ENCODE assay signal across 21 cellular contexts in the genomic region with DNA sequence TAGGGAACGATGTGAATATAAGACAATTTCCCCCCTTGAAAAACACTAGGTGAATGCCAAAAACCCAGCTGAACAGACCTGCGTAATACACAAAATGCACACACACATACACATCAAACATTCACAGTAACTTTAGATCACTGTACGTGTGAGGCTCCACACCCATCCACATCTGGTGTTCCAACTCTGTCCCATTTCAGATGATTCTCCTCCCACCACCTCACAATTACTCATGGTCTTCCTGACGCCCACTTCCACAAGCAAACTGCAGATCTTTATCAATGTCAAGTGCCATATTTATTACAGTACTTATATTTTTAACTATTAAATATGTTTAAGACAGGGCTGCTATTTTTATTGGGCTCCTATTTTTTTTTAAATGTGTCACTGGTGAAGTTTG. TPM values are rescaled to one million over a fixed set of nuclear protein-coding genes. Genes with fewer than 3 reads are reported as not detected.
DNase-seq lines count a peak whose midpoint lies in the region; ATAC-seq, FAIRE-seq and TF ChIP-seq lines count a peak whose summit lies in the region.
"Had no signal": no experiment of that assay in that cellular context is flagged by ENCODE, and none has a peak within 500 bp of the region (broad histone marks: within the 10 kb centered on the region; RNA-seq: fewer than 3 reads in every experiment).

No MANE protein-coding gene starts in this region.

- H2AFZ ChIP-seq in K562 (ENCODE audit: low read depth, low read length) (no peak overlapping the region), GM23338 (no peak overlapping the region)

- no peaks in the 10 kb centered on the region for H3K27me3 ChIP-seq in BJ (ENCODE audit: control insufficient read depth, insufficient read depth, low read length)
- no peaks in the 10 kb centered on the region; a peak in 1 of 5 replicates for H3K27me3 ChIP-seq in K562 (ENCODE audit: control insufficient read depth in 2 of 2, insufficient read depth in 2 of 2, low read length in 2 of 2)
- no peaks in the 10 kb centered on the region for H3K27me3 ChIP-seq in GM23338 (ENCODE audit: insufficient read depth)
- H3K27me3 ChIP-seq in CD4-positive, alpha-beta memory T cell (ENCODE audit: insufficient read depth, low read length), result no peaks in the 10 kb centered on the region

- WGBS in K562 (ENCODE audit: insufficient coverage, low coverage, missing lambda C conversion rate), result 0% methylated on average over 4 of the region's 4 CpGs

- TF ChIP-seq EP300 in K562 (IDR thresholded peaks at IDR 0.05; ENCODE audit: low read length), result no peak

- TF ChIP-seq CTCF in BJ (IDR thresholded peaks at IDR 0.05; ENCODE audit: insufficient read depth, low read depth, low read length) (no peak), HEK293 (tag by site-specific recombination; IDR thresholded peaks at IDR 0.05) (no peak), K562 (IDR thresholded peaks at IDR 0.05 in 2 of 3, conservative IDR thresholded peaks at IDR 0.05 in 1 of 3; ENCODE audit: insufficient read depth in 2 of 3, low read depth in 1 of 3, low read length in 3 of 3) (no peak), GM23338 (conservative IDR thresholded peaks at IDR 0.05; ENCODE audit: low read depth in 2 of 2) (no peak)

- no peaks in the 10 kb centered on the region for H3F3A ChIP-seq in GM23338 (replicated peaks; ENCODE audit: low read depth)

- H3K4me1 ChIP-seq in HEK293 (ENCODE audit: control insufficient read depth, insufficient read depth, low read length) (no peaks in the 10 kb centered on the region), K562 (replicated peaks in 1 of 2; ENCODE audit: control insufficient read depth in 2 of 2, insufficient read depth in 2 of 2, low read length in 2 of 2) (no peaks in the 10 kb centered on the region), GM23338 (ENCODE audit: insufficient read depth) (no peaks in the 10 kb centered on the region)
- no peaks in the 10 kb centered on the region for H3K4me1 ChIP-seq in CD4-positive, alpha-beta memory T cell (ENCODE audit: insufficient read depth, low read length)

- TF ChIP-seq RAD21 in K562 (CRISPR knock-in tag; conservative IDR thresholded peaks at IDR 0.05 in 1 of 2, IDR thresholded peaks at IDR 0.05 in 1 of 2), result no peak

- BruUV-seq in K562 (replicated peaks; lab: Mats Ljungman, UMichigan), result no TSS peak

- H3K4me1 Mint-ChIP-seq in GM23338, result no peaks in the 10 kb centered on the region
- H3K4me1 Mint-ChIP-seq in CD4-positive, alpha-beta memory T cell, result no peaks in the 10 kb centered on the region
- H3K4me1 Mint-ChIP-seq: B cell had no signal

- H3K4me3 ChIP-seq in BJ (ENCODE audit: low read depth, low read length) (no peak overlapping the region), HEK293 (ENCODE audit: low read depth, low read length) (no peak overlapping the region), K562 (no peak overlapping the region), GM23338 (no peak overlapping the region)
- no peak overlapping the region for H3K4me3 ChIP-seq in CD4-positive, alpha-beta memory T cell (ENCODE audit: low read length in 2 of 2)

- H3K36me3 ChIP-seq in BJ (ENCODE audit: control insufficient read depth, insufficient read depth, low read length) (no peaks in the 10 kb centered on the region), HEK293 (ENCODE audit: control insufficient read depth in 2 of 2, insufficient read depth in 1 of 2, low read length in 2 of 2) (no peaks in the 10 kb centered on the region), K562 (ENCODE audit: control insufficient read depth, insufficient read depth, low read length) (no peaks in the 10 kb centered on the region), GM23338 (ENCODE audit: insufficient read depth) (no peaks in the 10 kb centered on the region)
- H3K36me3 ChIP-seq in CD4-positive, alpha-beta memory T cell (ENCODE audit: insufficient read depth, low read length), result no peaks in the 10 kb centered on the region

- FAIRE-seq in K562 (lab: Jason Lieb, UNC) (no peak), urothelium cell line (lab: Jason Lieb, UNC) (peak; percentile 50)
- FAIRE-seq: GM12891, GM19239 had no signal

- H3K9me3 ChIP-seq in HEK293 (ENCODE audit: control insufficient read depth, insufficient read depth, low read depth, low read length), result no peaks in the 10 kb centered on the region
- H3K9me3 ChIP-seq in K562 (replicated peaks; ENCODE audit: control insufficient read depth, insufficient read depth, low read depth, low read length), result no peaks in the 10 kb centered on the region
- H3K9me3 ChIP-seq in CD4-positive, alpha-beta memory T cell (ENCODE audit: control insufficient read depth in 1 of 2, low read length in 2 of 2), result no peaks in the 10 kb centered on the region

- intact Hi-C loops in K562 (cut with micrococcal nuclease), result no loop called here
- intact Hi-C loops in CD4-positive, alpha-beta memory T cell (cut with micrococcal nuclease), result no loop called here

- no peak overlapping the region for H3K9ac ChIP-seq in K562 (ENCODE audit: insufficient read depth in 1 of 2, low read depth in 2 of 2, low read length in 2 of 2)
- H3K9ac ChIP-seq: KMS-11 had no signal

- H3K36me3 Mint-ChIP-seq in GM23338 (ENCODE audit: low read depth), result no peaks in the 10 kb centered on the region; the same call in 2 of the 3 replicates
- H3K36me3 Mint-ChIP-seq in CD4-positive, alpha-beta memory T cell, result no peaks in the 10 kb centered on the region

- ATAC-seq in K562 (no peak), GM23338 (no peak)
- ATAC-seq: HCT116 had no signal

- CTCF ChIA-PET in BJ (lab: Yijun Ruan, JAX) (no interaction called here), HEK293 (lab: Yijun Ruan, JAX) (interaction anchor here (0.7 to 0.8 kb wide), 2 partner anchors 13 to 346 kb away, joined by 3 read pairs; no protein-coding TSS in a partner anchor), K562 (lab: Yijun Ruan, JAX; ENCODE audit: low intra/inter-chr PET ratio) (no interaction called here)
- CTCF ChIA-PET in CD4-positive, alpha-beta memory T cell (lab: Charles Lee; ENCODE audit: partially characterized antibody), result no interaction called here

- TF ChIP-seq POLR2A in K562 (conservative IDR thresholded peaks at IDR 0.05), result no peak

- H3K27ac ChIP-seq in HEK293 (ENCODE audit: extremely low read depth, low read depth, low read length), result no peak overlapping the region
- H3K27ac ChIP-seq in K562 (ENCODE audit: extremely low read depth, low read depth, low read length), result no peak overlapping the region
- H3K27ac ChIP-seq in GM23338 (ENCODE audit: low read depth), result no peak overlapping the region
- no peak overlapping the region for H3K27ac ChIP-seq in CD4-positive, alpha-beta memory T cell (ENCODE audit: low read depth, low read length)
- H3K27ac ChIP-seq: C4-2B, KMS-11 had no signal

- POLR2A ChIA-PET in BJ (lab: Charles Lee), result no interaction called here
- POLR2A ChIA-PET in HEK293 (lab: Yijun Ruan, JAX), result no interaction called here
- POLR2A ChIA-PET in K562 (lab: Yijun Ruan, JAX), result no interaction called here
- POLR2A ChIA-PET in CD4-positive, alpha-beta memory T cell (lab: Charles Lee; ENCODE audit: partially characterized antibody), result no interaction called here

- no peak overlapping the region for H3K4me3 Mint-ChIP-seq in GM23338
- H3K4me3 Mint-ChIP-seq in CD4-positive, alpha-beta memory T cell, result no peak overlapping the region
- H3K4me3 Mint-ChIP-seq: B cell; CD4-positive, alpha-beta T cell had no signal

- H3K9me2 ChIP-seq in GM23338 (ENCODE audit: insufficient read depth), result no peaks in the 10 kb centered on the region

- H3K9me1 ChIP-seq in K562 (ENCODE audit: control insufficient read depth, insufficient read depth, low read length), result no peaks in the 10 kb centered on the region

- H4K20me1 ChIP-seq in K562 (replicated peaks; ENCODE audit: control insufficient read depth, insufficient read depth, low read length), result no peaks in the 10 kb centered on the region; the same call in 1 of the 2 replicates
- no peaks in the 10 kb centered on the region for H4K20me1 ChIP-seq in GM23338 (replicated peaks; ENCODE audit: insufficient read depth)

- peaks cover 12% of the 10 kb centered on the region; the same call in 2 of the 3 replicates for H3K9me3 Mint-ChIP-seq in GM23338
- H3K9me3 Mint-ChIP-seq in CD4-positive, alpha-beta memory T cell, result peaks cover 0 to 9% (median 2%) of the 10 kb centered on the region in 8 donors

- H3K27me3 Mint-ChIP-seq in GM23338 (ENCODE audit: insufficient read depth, low read depth, poor library complexity), result peaks cover 1% of the 10 kb centered on the region
- H3K27me3 Mint-ChIP-seq in CD4-positive, alpha-beta memory T cell, result no peaks in the 10 kb centered on the region

- in situ Hi-C loops in K562 (cut with MboI), result no loop called here

- DNase-seq in BJ (ENCODE audit: low read depth) (peak; percentile 4), K562 (ENCODE audit: extremely low read depth in 1 of 4, low spot score in 3 of 4) (no peak), urothelium cell line (ENCODE audit: low spot score) (no peak), GM23338 (ENCODE audit: low spot score) (no peak), mesenteric fat pad (ENCODE audit: low spot score) (no peak)
- DNase-seq in CD4-positive, alpha-beta memory T cell, result no peak
- DNase-seq: 8988T; Calu3; CD4-positive, alpha-beta T cell; DMS79 treated with DMSO at 0.1 percent for 48 hours; EL; GOT3; H7 had no signal

- no peak overlapping the region for H3K4me2 ChIP-seq in K562 (ENCODE audit: insufficient read depth, low read length)
- H3K4me2 ChIP-seq in GM23338, result no peak overlapping the region
- H3K4me2 ChIP-seq: KMS-11 had no signal

- H3K79me2 ChIP-seq in K562 (ENCODE audit: control insufficient read depth, insufficient read depth, low read length) (no peaks in the 10 kb centered on the region), GM23338 (replicated peaks; ENCODE audit: insufficient read depth) (no peaks in the 10 kb centered on the region)

- H3K27ac Mint-ChIP-seq in GM23338, result no peak overlapping the region
- no peak overlapping the region for H3K27ac Mint-ChIP-seq in CD4-positive, alpha-beta memory T cell
- H3K27ac Mint-ChIP-seq: B cell; CD4-positive, alpha-beta T cell had no signal

RNA-seq across cellular contexts. Expression of a gene that starts 57.9 kb away (rescaled TPM):
- polyA plus RNA-seq in BJ (2011; rRNA removed) (0.36 and 0.39 TPM in 2 replicates), K562 (2011; rRNA removed) (not detected in 2 replicates), K562 (2014; fragmentation: Illumina TruSeq; extraction: Trizol) (not detected in 2 replicates), K562 (2014; fragmentation: Nextera tagmentation; extraction: Ambion mirVana) (not detected), K562 (2014; rRNA removed) (not detected in 2 replicates), GM23338 (2016; fragmentation: Nextera tagmentation; extraction: Ambion mirVana) (5.0 and 7.3 TPM in 2 replicates)
- 1.2 and 1.5 TPM in 2 replicates for polyA minus RNA-seq in BJ (2011; rRNA and poly(A)+ RNA removed)
- not detected in 2 replicates for total RNA-seq in K562 (2011; cell fraction: chromatin; rRNA removed; ENCODE audit: low replicate concordance)
- total RNA-seq in K562 (2011; cell fraction: nucleolus; rRNA removed), result not detected in 2 replicates
- total RNA-seq in K562 (2011; cell fraction: nucleoplasm; rRNA removed), result not detected in 2 replicates
- total RNA-seq in K562 (2014; rRNA removed) (not detected in 2 replicates), K562 (2014; rRNA removed; fragmentation: Illumina TruSeq; extraction: Trizol) (not detected in 2 replicates), K562 (2015; rRNA removed; fragmentation: Illumina TruSeq; extraction: Trizol) (not detected in 2 replicates), K562 (2021) (0.16 and 0.92 TPM in 2 replicates), mesenteric fat pad (46.6 TPM)
- polyA plus RNA-seq in K562 (2011; cell fraction: cytosol; rRNA removed), result not detected in 2 replicates
- not detected in 2 replicates for polyA plus RNA-seq in K562 (2011; cell fraction: nucleus; rRNA removed)
- 0.08 TPM in 1 of 2 replicates, not detected in the other for polyA plus RNA-seq in K562 (2012)
- not detected in 2 replicates for polyA minus RNA-seq in K562 (2011; rRNA and poly(A)+ RNA removed)
- not detected in 2 replicates for polyA minus RNA-seq in K562 (2011; cell fraction: cytosol; rRNA and poly(A)+ RNA removed)
- polyA minus RNA-seq in K562 (2011; cell fraction: nucleus; rRNA and poly(A)+ RNA removed), result not detected in 2 replicates
- 2.5 and 7.3 TPM in 2 replicates for total RNA-seq in GM23338 (2014; rRNA removed; shearing (Covaris generic))
- under 1 TPM in 1 of 2 experiments, not detected in 1; 0.28 TPM for total RNA-seq in CD4-positive, alpha-beta memory T cell
- polyA plus RNA-seq in CD4-positive, alpha-beta memory T cell, result under 1 TPM in 1 of 2 donors, not detected in 1; 0.25 TPM
- total RNA-seq: Calu3, HT-29 had no signal
